ENCODE assay signal across 2 cellular contexts in the genomic region with DNA sequence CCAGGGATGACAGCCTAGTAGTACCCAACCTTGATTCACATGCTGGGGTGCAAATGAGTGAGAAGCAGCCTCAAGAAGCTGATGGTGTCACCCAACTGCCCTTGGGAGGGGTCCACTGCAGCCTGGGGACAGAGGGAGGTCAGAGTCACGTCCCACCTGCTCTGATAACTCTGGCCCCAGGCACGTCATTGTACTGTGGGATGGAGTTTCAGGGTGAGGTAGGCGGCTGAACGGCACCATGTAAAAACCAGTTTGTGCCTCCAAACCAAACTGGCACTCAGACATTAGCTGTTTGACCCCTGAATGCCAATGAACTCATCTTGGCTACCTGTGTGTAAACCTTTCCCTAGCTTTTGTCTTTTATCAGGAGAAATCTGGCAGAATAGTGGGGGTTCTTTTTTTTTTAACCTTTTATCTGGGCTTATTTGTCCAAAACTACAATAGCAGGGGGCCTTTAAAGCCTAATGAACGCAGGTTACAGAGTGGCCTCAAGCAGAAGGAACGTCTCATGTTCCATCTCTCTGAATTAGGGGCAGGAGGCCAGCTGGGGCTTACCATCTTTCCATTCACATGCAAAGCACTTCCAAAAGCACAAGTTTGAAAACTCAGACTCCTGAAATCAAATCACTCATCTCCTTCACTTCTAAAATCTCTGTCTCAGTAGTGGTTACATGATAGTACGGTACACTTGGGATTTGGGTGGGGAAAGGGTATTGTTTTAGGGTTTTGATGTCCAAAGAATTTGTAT.
TF ChIP-seq lines count a peak whose summit lies in the region.

No MANE protein-coding gene starts in this region.

TF ChIP-seq in IMR-90, 13 proteins besides CTCF, POLR2A, EP300 and RAD21:
- TF ChIP-seq RFX5 (IDR thresholded peaks at IDR 0.05; ENCODE audit: low read depth, low read length) (no peak), MAFK (IDR thresholded peaks at IDR 0.05; ENCODE audit: low read depth, low read length) (no peak)

TF ChIP-seq in endothelial cell of umbilical vein, 7 proteins besides CTCF, POLR2A, EP300 and RAD21:
- TF ChIP-seq EZH2 (IDR thresholded peaks at IDR 0.05; ENCODE audit: borderline replicate concordance, low read depth, low read length, severe bottlenecking) (no peak), JUN (IDR thresholded peaks at IDR 0.05; ENCODE audit: borderline replicate concordance, insufficient read depth, insufficient read length, low read depth) (no peak), GATA2 (IDR thresholded peaks at IDR 0.05; ENCODE audit: insufficient read depth, insufficient read length, low read depth, low read length) (no peak), POLR2AphosphoS5 (IDR thresholded peaks at IDR 0.05; ENCODE audit: insufficient read depth, low read depth, low read length) (no peak), MYC (IDR thresholded peaks at IDR 0.05; ENCODE audit: low read depth, low read length) (no peak), FOS (IDR thresholded peaks at IDR 0.05; ENCODE audit: borderline replicate concordance, insufficient read depth, low read length) (no peak)
- TF ChIP-seq, protein P1, sequence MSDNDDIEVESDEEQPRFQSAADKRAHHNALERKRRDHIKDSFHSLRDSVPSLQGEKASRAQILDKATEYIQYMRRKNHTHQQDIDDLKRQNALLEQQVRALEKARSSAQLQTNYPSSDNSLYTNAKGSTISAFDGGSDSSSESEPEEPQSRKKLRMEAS (IDR thresholded peaks at IDR 0.05; ENCODE audit: insufficient read depth, insufficient read length): no peak
